In genomic region chr6:119814609-119815400, GRCh38 we compare ENCODE assay signal across 26 cellular contexts.
DNase-seq lines count a peak whose midpoint lies in the region; ATAC-seq, FAIRE-seq and TF ChIP-seq lines count a peak whose summit lies in the region.
"Had no signal": no experiment of that assay in that cellular context is flagged by ENCODE, and none has a peak within 500 bp of the region (broad histone marks: within the 10 kb centered on the region; RNA-seq: fewer than 3 reads in every experiment).

No MANE protein-coding gene starts in this region.

- no peak for TF ChIP-seq RAD21 in K562 (CRISPR knock-in tag; conservative IDR thresholded peaks at IDR 0.05 in 1 of 2, IDR thresholded peaks at IDR 0.05 in 1 of 2)

- no peak overlapping the region for H3K23ac ChIP-seq in mesendoderm (ENCODE audit: low read length)

- H3K56ac ChIP-seq in mesendoderm (ENCODE audit: low read length): no peak overlapping the region

- in situ Hi-C loops in K562 (cut with MboI): no loop called here

- no peaks in the 10 kb centered on the region for H4K20me1 ChIP-seq in K562 (replicated peaks; ENCODE audit: control insufficient read depth, insufficient read depth, low read length)
- H4K20me1 ChIP-seq: BLaER1 had no signal

- POLR2A ChIA-PET in K562 (lab: Yijun Ruan, JAX): no interaction called here

- H2BK120ac ChIP-seq in mesendoderm (ENCODE audit: low read depth, low read length): no peak overlapping the region

- H3K4me3 ChIP-seq in K562 (no peak overlapping the region), mesendoderm (ENCODE audit: low read length) (no peak overlapping the region)
- H3K4me3 ChIP-seq: BLaER1, GM12878 had no signal

- intact Hi-C loops in K562 (cut with micrococcal nuclease) (no loop called here), posterior vena cava (cut with DNase I) (no loop called here)

- H3K4me1 ChIP-seq in K562 (replicated peaks in 1 of 2; ENCODE audit: control insufficient read depth in 2 of 2, insufficient read depth in 2 of 2, low read length in 2 of 2) (no peaks in the 10 kb centered on the region), mesendoderm (ENCODE audit: control insufficient read depth, low read depth, low read length) (no peaks in the 10 kb centered on the region)
- H3K4me1 ChIP-seq: BE2C, BLaER1 had no signal

- DNase-seq in SK-N-DZ (ENCODE audit: low spot score): peak; percentile 63
- no peak for DNase-seq in K562 (ENCODE audit: extremely low read depth in 1 of 4, low spot score in 3 of 4)
- peak; percentile 85 for DNase-seq in mesendoderm
- DNase-seq in posterior vena cava (ENCODE audit: low spot score): no peak
- no peak for DNase-seq in amniotic stem cell (lab: John Stamatoyannopoulos, UW)
- DNase-seq: 8988T; ACHN; BE2C; C1 segment of cervical spinal cord; CD4-positive, alpha-beta memory T cell; CD4-positive, CD25-positive, alpha-beta regulatory T cell; CD8-positive, alpha-beta memory T cell; COR-L47; DMS 273 treated with DMSO at 0.1 percent for 48 hours; DMS153; DMS53; DMS79; DND-41; EL; GDM1 had no signal

- no peak overlapping the region for H4K8ac ChIP-seq in mesendoderm (ENCODE audit: low read depth, low read length)

- no peaks in the 10 kb centered on the region for H3K36me3 ChIP-seq in K562 (ENCODE audit: control insufficient read depth, insufficient read depth, low read length)
- H3K36me3 ChIP-seq in mesendoderm (ENCODE audit: control insufficient read depth, insufficient read depth, low read length): no peaks in the 10 kb centered on the region
- H3K36me3 ChIP-seq: BE2C, BLaER1 had no signal

- 2% methylated on average over 9 of the region's 9 CpGs for WGBS in K562 (ENCODE audit: insufficient coverage, low coverage, missing lambda C conversion rate)
- no CpG with 5 or more reads among the region's 9 CpGs for WGBS in mesendoderm (ENCODE audit: extremely low coverage, insufficient coverage, low lambda C conversion rate)

- no peak for TF ChIP-seq CTCF in K562 (IDR thresholded peaks at IDR 0.05 in 2 of 3, conservative IDR thresholded peaks at IDR 0.05 in 1 of 3; ENCODE audit: insufficient read depth in 2 of 3, low read depth in 1 of 3, low read length in 3 of 3)

- no peaks in the 10 kb centered on the region for H3K9me3 ChIP-seq in K562 (replicated peaks; ENCODE audit: control insufficient read depth, insufficient read depth, low read depth, low read length)
- H3K9me3 ChIP-seq: BE2C, BLaER1 had no signal

- no peak overlapping the region for H2AK5ac ChIP-seq in mesendoderm (ENCODE audit: low read length)

- H2BK15ac ChIP-seq in mesendoderm (replicated peaks; ENCODE audit: low read depth): no peak overlapping the region

- TF ChIP-seq EP300 in K562 (IDR thresholded peaks at IDR 0.05; ENCODE audit: low read length): no peak

- no peak overlapping the region for H4K5ac ChIP-seq in mesendoderm (ENCODE audit: low read length)

- no peak overlapping the region for H3K4ac ChIP-seq in mesendoderm (ENCODE audit: low read depth, low read length)

- no TSS peak for BruUV-seq in K562 (replicated peaks; lab: Mats Ljungman, UMichigan)

- no peak overlapping the region for H3K27ac ChIP-seq in K562 (ENCODE audit: extremely low read depth, low read depth, low read length)
- H3K27ac ChIP-seq in mesendoderm (ENCODE audit: low read depth, low read length): no peak overlapping the region
- H3K27ac ChIP-seq: BLaER1 had no signal

- no peaks in the 10 kb centered on the region for H3K79me1 ChIP-seq in mesendoderm (ENCODE audit: low read length)

- no peaks in the 10 kb centered on the region for H3K9me1 ChIP-seq in K562 (ENCODE audit: control insufficient read depth, insufficient read depth, low read length)

- H3K27me3 ChIP-seq in K562 (ENCODE audit: control insufficient read depth in 2 of 2, insufficient read depth in 2 of 2, low read length in 2 of 2) (no peaks in the 10 kb centered on the region), mesendoderm (ENCODE audit: insufficient read depth, low read length, poor library complexity) (no peaks in the 10 kb centered on the region)
- H3K27me3 ChIP-seq: BE2C, BLaER1 had no signal

- CTCF ChIA-PET in K562 (lab: Yijun Ruan, JAX; ENCODE audit: low intra/inter-chr PET ratio): no interaction called here

- H3K9ac ChIP-seq in K562 (ENCODE audit: insufficient read depth in 1 of 2, low read depth in 2 of 2, low read length in 2 of 2) (no peak overlapping the region), mesendoderm (ENCODE audit: low read length) (no peak overlapping the region)
- H3K9ac ChIP-seq: BLaER1 had no signal

- no peak for TF ChIP-seq POLR2A in K562 (conservative IDR thresholded peaks at IDR 0.05)

- H3K18ac ChIP-seq in mesendoderm (ENCODE audit: low read length): no peak overlapping the region

- H3K4me2 ChIP-seq in K562 (ENCODE audit: insufficient read depth, low read length): no peak overlapping the region
- no peak overlapping the region for H3K4me2 ChIP-seq in mesendoderm (ENCODE audit: low read length)
- H3K4me2 ChIP-seq: BLaER1 had no signal

- FAIRE-seq in K562 (lab: Jason Lieb, UNC): no peak
- FAIRE-seq: A204.1, GM12878, GM12892, GM18507 had no signal

- H2AFZ ChIP-seq in K562 (ENCODE audit: low read depth, low read length): no peak overlapping the region

- no peak for ATAC-seq in K562
- ATAC-seq in HG03342 (IDR thresholded peaks at IDR 0.05; ENCODE audit: unreplicated experiment): no peak
- ATAC-seq: GM12878 had no signal

- no peaks in the 10 kb centered on the region for H3K79me2 ChIP-seq in K562 (ENCODE audit: control insufficient read depth, insufficient read depth, low read length)
- H3K79me2 ChIP-seq in mesendoderm (ENCODE audit: control insufficient read depth, insufficient read depth, low read length): no peaks in the 10 kb centered on the region

- H2BK5ac ChIP-seq in mesendoderm (ENCODE audit: low read length): no peak overlapping the region

TF ChIP-seq in K562, 482 proteins besides CTCF, POLR2A, EP300 and RAD21:
- TF ChIP-seq MAFG (tag; conservative IDR thresholded peaks at IDR 0.05): 0 out of 2 replicates have a peak, but pooled peaks have one; percentile 6
- TF ChIP-seq ARID2 (IDR thresholded peaks at IDR 0.05): no peak
- TF ChIP-seq, protein P1, sequence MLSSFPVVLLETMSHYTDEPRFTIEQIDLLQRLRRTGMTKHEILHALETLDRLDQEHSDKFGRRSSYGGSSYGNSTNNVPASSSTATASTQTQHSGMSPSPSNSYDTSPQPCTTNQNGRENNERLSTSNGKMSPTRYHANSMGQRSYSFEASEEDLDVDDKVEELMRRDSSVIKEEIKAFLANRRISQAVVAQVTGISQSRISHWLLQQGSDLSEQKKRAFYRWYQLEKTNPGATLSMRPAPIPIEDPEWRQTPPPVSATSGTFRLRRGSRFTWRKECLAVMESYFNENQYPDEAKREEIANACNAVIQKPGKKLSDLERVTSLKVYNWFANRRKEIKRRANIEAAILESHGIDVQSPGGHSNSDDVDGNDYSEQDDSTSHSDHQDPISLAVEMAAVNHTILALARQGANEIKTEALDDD (IDR thresholded peaks at IDR 0.05): no peak
- TF ChIP-seq, protein P2, sequence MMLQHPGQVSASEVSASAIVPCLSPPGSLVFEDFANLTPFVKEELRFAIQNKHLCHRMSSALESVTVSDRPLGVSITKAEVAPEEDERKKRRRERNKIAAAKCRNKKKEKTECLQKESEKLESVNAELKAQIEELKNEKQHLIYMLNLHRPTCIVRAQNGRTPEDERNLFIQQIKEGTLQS (IDR thresholded peaks at IDR 0.05): no peak
- TF ChIP-seq, protein P2 (CRISPR knock-in tag; conservative IDR thresholded peaks at IDR 0.05): no peak
- no peak for TF ChIP-seq HNRNPL (IDR thresholded peaks at IDR 0.05; ENCODE audit: low read depth, low read length)
- no peak for TF ChIP-seq MLX (CRISPR knock-in tag; conservative IDR thresholded peaks at IDR 0.05)
- TF ChIP-seq TARDBP (IDR thresholded peaks at IDR 0.05): no peak
- TF ChIP-seq ZFPM2 (CRISPR knock-in tag; IDR thresholded peaks at IDR 0.05): no peak
- TF ChIP-seq ZNF316 (IDR thresholded peaks at IDR 0.05): peak; percentile 60
- no peak for TF ChIP-seq ZNF449 (CRISPR knock-in tag; IDR thresholded peaks at IDR 0.05)
- no peak for TF ChIP-seq CBX3 (IDR thresholded peaks at IDR 0.05; ENCODE audit: borderline replicate concordance in 1 of 2, low read length in 2 of 2)
- TF ChIP-seq NEUROD1 (IDR thresholded peaks at IDR 0.05; ENCODE audit: borderline replicate concordance, low read depth, low read length, partially characterized antibody): no peak

Comparison
In these comparisons a context has a peak if more than half of its experiments do, and no peak if none do; other contexts are left out.
1. DNase-seq: peak in SK-N-DZ (single experiment) and mesendoderm (single experiment); none in K562 (0 of 4), posterior vena cava (single experiment) and amniotic stem cell (single experiment).